Comparison of ENCODE assay signal across 22 cellular contexts in genomic region chr14:58793096-58793740, GRCh38.
"Had no signal": no experiment of that assay in that cellular context is flagged by ENCODE, and none has a peak within 500 bp of the region (broad histone marks: within the 10 kb centered on the region; RNA-seq: fewer than 3 reads in every experiment).

No MANE protein-coding gene starts in this region.

- H3K4me1 ChIP-seq: breast epithelium had no signal

- H3K27me3 ChIP-seq: breast epithelium, esophagus muscularis mucosa, neutrophil, pancreas, tibial artery had no signal

- H3K27ac ChIP-seq: breast epithelium, esophagus muscularis mucosa, neutrophil, pancreas, tibial artery had no signal

- DNase-seq: activated B cell treated with CpG ODN at 0.5 μM for 24 hours; activated CD4-positive, alpha-beta T cell treated with anti-CD3 and anti-CD28 coated beads for 48 hours; activated CD8-positive, alpha-beta T cell treated with anti-CD3 and anti-CD28 coated beads, Interleukin-2, amount 10 ng/mL, durations not matched to agents 7 days and 5 days; activated naive CD4-positive, alpha-beta T cell treated with anti-CD3 and anti-CD28 coated beads, Interleukin-2, amount 50 U/mL, for 16 hours; activated T-cell treated with anti-CD3 and anti-CD28 coated beads, Interleukin-2, amount 50 U/mL, for 4 hours; cerebellar nuclear complex; dermis blood vessel endothelial cell; effector memory CD4-positive, alpha-beta T cell; heart right ventricle; mesendoderm; natural killer cell; pancreas; stimulated activated CD4-positive, alpha-beta T cell treated with anti-CD3 and anti-CD28 coated beads, Interleukin-12 subunit alpha, Interleukin-12 subunit beta, amount 100 ng/mL, for 4 hours; stimulated activated CD4-positive, alpha-beta T cell treated with anti-CD3 and anti-CD28 coated beads, Interleukin-1b, Interleukin-23, amount 100 ng/mL, for 48 hours; stimulated activated naive CD4-positive, alpha-beta T cell treated with Interleukin-2 at 50 U/mL for 16 hours; T-cell; tibial artery had no signal

- ATAC-seq: activated CD8-positive, alpha-beta T cell treated with anti-CD3 and anti-CD28 coated beads, Interleukin-2, amount 10 ng/mL, durations not matched to agents 7 days and 5 days; activated T-cell treated with anti-CD3 and anti-CD28 coated beads, Interleukin-2, amount 50 U/mL, for 4 hours; natural killer cell; pancreas; T-cell had no signal

- H3K4me3 ChIP-seq: breast epithelium, esophagus muscularis mucosa, heart right ventricle, pancreas, tibial artery had no signal

- H3K36me3 ChIP-seq: breast epithelium, esophagus muscularis mucosa, heart right ventricle, neutrophil, pancreas, tibial artery had no signal

- H3K9me3 ChIP-seq: breast epithelium, esophagus muscularis mucosa, heart right ventricle, neutrophil, pancreas, tibial artery had no signal

- FAIRE-seq: astrocyte, endothelial cell of umbilical vein, pancreas had no signal
